In the genomic region with DNA sequence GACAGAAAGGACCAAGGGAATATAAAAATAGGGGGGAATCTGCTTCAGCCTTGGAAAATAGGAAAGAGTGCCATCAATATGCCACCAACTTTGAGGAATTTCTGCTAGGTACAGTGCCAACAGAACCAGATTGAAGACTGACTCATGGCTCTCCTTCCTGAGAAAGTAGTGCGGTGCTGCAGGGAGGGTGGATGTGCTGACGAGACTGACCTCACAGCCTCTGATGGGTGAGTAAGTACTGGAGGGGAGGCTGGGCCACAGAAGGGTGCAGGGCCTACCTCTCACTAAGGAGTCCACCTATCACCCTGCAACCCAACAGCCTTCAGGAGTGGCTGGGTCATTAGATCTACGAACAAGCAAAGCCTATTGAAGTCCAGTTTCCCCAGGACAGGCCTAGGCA, we compare ENCODE assay signal across 19 cellular contexts.
DNase-seq lines count a peak whose midpoint lies in the region; ATAC-seq and TF ChIP-seq lines count a peak whose summit lies in the region.
"Had no signal": no experiment of that assay in that cellular context is flagged by ENCODE, and none has a peak within 500 bp of the region (broad histone marks: within the 10 kb centered on the region; RNA-seq: fewer than 3 reads in every experiment).

No MANE protein-coding gene starts in this region.

- DNase-seq in GM04503 (ENCODE audit: low read depth) = peak; percentile 76
- peak; percentile 38 for DNase-seq in RKO (ENCODE audit: low spot score)
- peak; percentile 62 to 90 for DNase-seq in fibroblast of lung (ENCODE audit: low read depth in 2 of 2)
- DNase-seq in skeletal muscle cell (ENCODE audit: low read depth) = peak; percentile 49
- no peak for DNase-seq in NCI-H1092 (lab: John Stamatoyannopoulos, UW)
- DNase-seq in Ammon's horn (ENCODE audit: low spot score) = no peak
- DNase-seq: activated B cell treated with CpG ODN at 0.5 μM for 24 hours; activated CD8-positive, alpha-beta memory T cell treated with anti-CD3 and anti-CD28 coated beads, Interleukin-2, amount 10 ng/mL, durations not matched to agents 7 days and 5 days; activated naive CD4-positive, alpha-beta T cell; CD8-positive, alpha-beta memory T cell; GF-D8; naive thymus-derived CD8-positive, alpha-beta T cell; NCI-H2227 treated with DMSO at 0.1 percent for 48 hours; retina; stimulated activated CD4-positive, alpha-beta T cell treated with anti-CD3 and anti-CD28 coated beads, Interleukin-1b, Interleukin-23, amount 100 ng/mL, for 48 hours; thyroid gland had no signal

- H3K4me2 ChIP-seq in fibroblast of lung (ENCODE audit: extremely low read depth, insufficient read depth, low read length) = no peak overlapping the region

- no peaks in the 10 kb centered on the region for H3K27me3 ChIP-seq in fibroblast of lung (ENCODE audit: control insufficient read depth, insufficient read depth, low read length)
- H3K27me3 ChIP-seq: cardiac muscle cell, thyroid gland had no signal

- no peaks in the 10 kb centered on the region for H3K9me3 ChIP-seq in fibroblast of lung (ENCODE audit: control insufficient read depth, insufficient read depth, low read depth, low read length)
- H3K9me3 ChIP-seq: thyroid gland had no signal

- no peak overlapping the region for H3K9ac ChIP-seq in fibroblast of lung (ENCODE audit: insufficient read depth, low read length)

- TF ChIP-seq CTCF in fibroblast of lung (conservative IDR thresholded peaks at IDR 0.05 in 1 of 2, IDR thresholded peaks at IDR 0.05 in 1 of 2; ENCODE audit: low read depth in 1 of 2, low read length in 2 of 2) = no peak

- no peaks in the 10 kb centered on the region for H3K79me2 ChIP-seq in fibroblast of lung (ENCODE audit: control insufficient read depth, insufficient read depth, low read length)

- H4K20me1 ChIP-seq in fibroblast of lung (ENCODE audit: control insufficient read depth, extremely low read depth, insufficient read depth, low read length) = no peaks in the 10 kb centered on the region

- no peak overlapping the region for H3K27ac ChIP-seq in fibroblast of lung (ENCODE audit: insufficient read depth, low read length)
- H3K27ac ChIP-seq: cardiac muscle cell, thyroid gland had no signal

- H2AFZ ChIP-seq in fibroblast of lung (ENCODE audit: low read length) = no peak overlapping the region

- ATAC-seq in GM18519 (IDR thresholded peaks at IDR 0.05; ENCODE audit: low FRiP score, unreplicated experiment) = no peak
- ATAC-seq: activated CD8-positive, alpha-beta memory T cell treated with anti-CD3 and anti-CD28 coated beads, Interleukin-2, amount 10 ng/mL, durations not matched to agents 7 days and 5 days; HepG2; naive thymus-derived CD8-positive, alpha-beta T cell had no signal

- no peaks in the 10 kb centered on the region for H3K36me3 ChIP-seq in fibroblast of lung (ENCODE audit: control insufficient read depth, insufficient read depth, low read length)
- H3K36me3 ChIP-seq: cardiac muscle cell, thyroid gland had no signal

- H3K4me1 ChIP-seq in fibroblast of lung (ENCODE audit: control insufficient read depth, extremely low read depth, insufficient read depth, low read length) = no peaks in the 10 kb centered on the region

- H3K4me3 ChIP-seq in fibroblast of lung (replicated peaks in 1 of 4; ENCODE audit: control extremely low read depth in 1 of 4, insufficient read depth in 1 of 4, low read depth in 3 of 4, low read length in 4 of 4) (no peak overlapping the region), skeletal muscle cell (ENCODE audit: low read depth, low read length) (no peak overlapping the region)
- H3K4me3 ChIP-seq: cardiac muscle cell, thyroid gland had no signal

Comparison
In these comparisons a context has a peak if more than half of its experiments do, and no peak if none do; other contexts are left out.
1. DNase-seq: peak in GM04503 (single experiment), RKO (single experiment), fibroblast of lung (2 of 2) and skeletal muscle cell (single experiment); none in NCI-H1092 (single experiment) and Ammon's horn (single experiment).